ENCODE assay signal across 7 cellular contexts in the genomic region with DNA sequence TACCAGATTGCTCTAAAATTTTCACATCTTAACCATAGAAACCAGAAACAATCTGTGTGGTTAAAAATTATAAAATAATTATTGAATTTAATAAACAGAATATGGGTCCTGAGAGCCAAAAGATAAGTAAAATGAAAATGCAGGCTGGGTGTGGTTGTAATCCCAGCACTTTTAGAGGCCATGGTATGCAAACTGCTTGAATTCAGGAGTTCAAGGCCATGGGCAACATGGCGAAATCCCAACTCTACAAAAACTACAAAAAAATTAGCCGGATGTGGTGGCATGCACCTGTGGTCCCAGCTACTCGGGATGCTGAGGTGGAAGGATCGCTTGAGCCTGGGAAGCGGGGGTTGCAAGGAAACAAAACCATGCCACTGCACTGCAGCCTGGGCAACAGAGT.
"Had no signal": no experiment of that assay in that cellular context is flagged by ENCODE, and none has a peak within 500 bp of the region (broad histone marks: within the 10 kb centered on the region; RNA-seq: fewer than 3 reads in every experiment).

No MANE protein-coding gene starts in this region.

- FAIRE-seq: GM12878, GM12891, GM12892, GM18507, GM19239 had no signal

- DNase-seq: GDM1, GF-D8 had no signal

- ATAC-seq: GM12878 had no signal

- H3K4me3 ChIP-seq: GM12878 had no signal
